8 cellular contexts compared by ENCODE assay signal in genomic region chr1:157691285-157691920, GRCh38. TPM values are rescaled to one million over a fixed set of nuclear protein-coding genes. Genes with fewer than 3 reads are reported as not detected.
DNase-seq lines count a peak whose midpoint lies in the region; ATAC-seq and TF ChIP-seq lines count a peak whose summit lies in the region.

No MANE protein-coding gene starts in this region.

- no peaks in the 10 kb centered on the region for H3F3A ChIP-seq in GM23338 (replicated peaks; ENCODE audit: low read depth)

- ATAC-seq in GM23338 (peak; percentile 93), GM21825 (IDR thresholded peaks at IDR 0.05; ENCODE audit: unreplicated experiment) (no peak)
- ATAC-seq in stimulated activated effector memory CD8-positive, alpha-beta T cell treated with anti-CD3 and anti-CD28 coated beads, Interleukin-12 subunit alpha, Interleukin-12 subunit beta, amount 100 ng/mL, for 72 hours: no peak
- ATAC-seq in effector memory CD8-positive, alpha-beta T cell (replicated peaks): no peak

- no peak for DNase-seq in BE2C
- DNase-seq in GM23338 (ENCODE audit: low spot score): peak; percentile 77
- no peak for DNase-seq in Peyer's patch
- DNase-seq in fibroblast of villous mesenchyme (ENCODE audit: low read depth): peak; percentile 11
- DNase-seq in stimulated activated effector memory CD8-positive, alpha-beta T cell treated with anti-CD3 and anti-CD28 coated beads, Interleukin-12 subunit alpha, Interleukin-12 subunit beta, amount 100 ng/mL, for 72 hours (ENCODE audit: low spot score in 2 of 2): no peak
- DNase-seq in activated naive CD4-positive, alpha-beta T cell treated with anti-CD3 and anti-CD28 coated beads, Interleukin-2, amount 50 U/mL, for 16 hours: no peak
- DNase-seq in effector memory CD8-positive, alpha-beta T cell: no peak

- no peak for TF ChIP-seq POLR2A in Peyer's patch (IDR thresholded peaks at IDR 0.05)

- H4K20me1 ChIP-seq in GM23338 (replicated peaks; ENCODE audit: insufficient read depth): no peaks in the 10 kb centered on the region

- H3K4me3 ChIP-seq in BE2C (ENCODE audit: low read depth, low read length) (no peak overlapping the region), GM23338 (no peak overlapping the region), Peyer's patch (no peak overlapping the region), fibroblast of villous mesenchyme (ENCODE audit: low read depth, low read length) (no peak overlapping the region)

- no peaks in the 10 kb centered on the region for H3K79me2 ChIP-seq in GM23338 (replicated peaks; ENCODE audit: insufficient read depth)

- H3K27ac ChIP-seq in GM23338 (ENCODE audit: low read depth) (no peak overlapping the region), Peyer's patch (no peak overlapping the region)

- H3K4me2 ChIP-seq in GM23338: no peak overlapping the region

- H2AFZ ChIP-seq in GM23338: peak overlapping the region; percentile 26; the same call in 1 of the 2 replicates

- no peaks in the 10 kb centered on the region for H3K9me3 ChIP-seq in BE2C
- no peaks in the 10 kb centered on the region for H3K9me3 ChIP-seq in Peyer's patch

- no peaks in the 10 kb centered on the region; the same call in 2 of the 3 replicates for H3K9me3 Mint-ChIP-seq in GM23338
- no peaks in the 10 kb centered on the region for H3K9me3 Mint-ChIP-seq in stimulated activated effector memory CD8-positive, alpha-beta T cell treated with anti-CD3 and anti-CD28 coated beads, Interleukin-12 subunit alpha, Interleukin-12 subunit beta, amount 100 ng/mL, for 72 hours
- no peaks in the 10 kb centered on the region for H3K9me3 Mint-ChIP-seq in effector memory CD8-positive, alpha-beta T cell

- H3K27me3 ChIP-seq in BE2C (no peaks in the 10 kb centered on the region), GM23338 (ENCODE audit: insufficient read depth) (no peaks in the 10 kb centered on the region), Peyer's patch (no peaks in the 10 kb centered on the region)

- H3K36me3 Mint-ChIP-seq in GM23338 (ENCODE audit: low read depth): no peaks in the 10 kb centered on the region
- H3K36me3 Mint-ChIP-seq in stimulated activated effector memory CD8-positive, alpha-beta T cell treated with anti-CD3 and anti-CD28 coated beads, Interleukin-12 subunit alpha, Interleukin-12 subunit beta, amount 100 ng/mL, for 72 hours: peaks cover 80% of the 10 kb centered on the region
- peaks cover 24% of the 10 kb centered on the region for H3K36me3 Mint-ChIP-seq in effector memory CD8-positive, alpha-beta T cell (ENCODE audit: insufficient read depth)

- no peak overlapping the region for H3K4me3 Mint-ChIP-seq in GM23338
- no peak overlapping the region for H3K4me3 Mint-ChIP-seq in stimulated activated effector memory CD8-positive, alpha-beta T cell treated with anti-CD3 and anti-CD28 coated beads, Interleukin-12 subunit alpha, Interleukin-12 subunit beta, amount 100 ng/mL, for 72 hours
- peak overlapping the region in 1 of 2 donors; percentile 31 for H3K4me3 Mint-ChIP-seq in effector memory CD8-positive, alpha-beta T cell

- no peaks in the 10 kb centered on the region for H3K4me1 Mint-ChIP-seq in GM23338
- peaks cover 20% of the 10 kb centered on the region for H3K4me1 Mint-ChIP-seq in stimulated activated effector memory CD8-positive, alpha-beta T cell treated with anti-CD3 and anti-CD28 coated beads, Interleukin-12 subunit alpha, Interleukin-12 subunit beta, amount 100 ng/mL, for 72 hours
- H3K4me1 Mint-ChIP-seq in effector memory CD8-positive, alpha-beta T cell (ENCODE audit: low read depth in 2 of 2): peaks cover 30 to 74% of the 10 kb centered on the region in 2 donors

- H3K9me2 ChIP-seq in GM23338 (ENCODE audit: insufficient read depth): no peaks in the 10 kb centered on the region; the same call in 1 of the 2 replicates

- peak; percentile 54 for TF ChIP-seq CTCF in BE2C (IDR thresholded peaks at IDR 0.05; ENCODE audit: low read depth, low read length)
- TF ChIP-seq CTCF in GM23338 (conservative IDR thresholded peaks at IDR 0.05; ENCODE audit: low read depth in 2 of 2): peak; percentile 64 to 71
- peak; percentile 41 to 56 (median 52) for TF ChIP-seq CTCF in Peyer's patch (IDR thresholded peaks at IDR 0.05)
- peak; percentile 47 for TF ChIP-seq CTCF in fibroblast of villous mesenchyme (IDR thresholded peaks at IDR 0.05; ENCODE audit: insufficient read depth, low read depth, low read length)

- H3K27me3 Mint-ChIP-seq in GM23338 (ENCODE audit: insufficient read depth, low read depth, poor library complexity): peaks cover 1% of the 10 kb centered on the region
- no peaks in the 10 kb centered on the region for H3K27me3 Mint-ChIP-seq in effector memory CD8-positive, alpha-beta T cell

- H3K4me1 ChIP-seq in BE2C (no peaks in the 10 kb centered on the region), GM23338 (ENCODE audit: insufficient read depth) (no peaks in the 10 kb centered on the region), Peyer's patch (no peaks in the 10 kb centered on the region)

- no peak overlapping the region for H3K27ac Mint-ChIP-seq in GM23338
- H3K27ac Mint-ChIP-seq in stimulated activated effector memory CD8-positive, alpha-beta T cell treated with anti-CD3 and anti-CD28 coated beads, Interleukin-12 subunit alpha, Interleukin-12 subunit beta, amount 100 ng/mL, for 72 hours: peak overlapping the region; percentile 43
- H3K27ac Mint-ChIP-seq in effector memory CD8-positive, alpha-beta T cell: peak overlapping the region in 1 of 2 donors; percentile 58

- H3K36me3 ChIP-seq in BE2C: no peaks in the 10 kb centered on the region
- H3K36me3 ChIP-seq in GM23338 (ENCODE audit: insufficient read depth): no peaks in the 10 kb centered on the region
- H3K36me3 ChIP-seq in Peyer's patch: no peaks in the 10 kb centered on the region

TF ChIP-seq in GM23338, 12 proteins besides CTCF, POLR2A, EP300 and RAD21 (continues in another document):
- TF ChIP-seq ETS1 (IDR thresholded peaks at IDR 0.05): no peak
- TF ChIP-seq REST (IDR thresholded peaks at IDR 0.05; ENCODE audit: unreplicated experiment): no peak
- no peak for TF ChIP-seq JUNB (IDR thresholded peaks at IDR 0.05; ENCODE audit: unreplicated experiment)
- TF ChIP-seq NANOG (IDR thresholded peaks at IDR 0.05; ENCODE audit: borderline replicate concordance): no peak
- no peak for TF ChIP-seq ZNF331 (CRISPR knock-in tag; IDR thresholded peaks at IDR 0.05; ENCODE audit: low read depth)
- no peak for TF ChIP-seq EZH2 (IDR thresholded peaks at IDR 0.05; ENCODE audit: low read depth, unreplicated experiment)
- TF ChIP-seq STAT1 (IDR thresholded peaks at IDR 0.05; ENCODE audit: unreplicated experiment): no peak
- no peak for TF ChIP-seq CREB1 (CRISPR knock-in tag; IDR thresholded peaks at IDR 0.05; ENCODE audit: low read depth)
- no peak for TF ChIP-seq ZNF114 (CRISPR knock-in tag; IDR thresholded peaks at IDR 0.05)
- no peak for TF ChIP-seq POLR2AphosphoS5 (IDR thresholded peaks at IDR 0.05; ENCODE audit: low read depth)
- no peak for TF ChIP-seq EZH2phosphoT487 (IDR thresholded peaks at IDR 0.05; ENCODE audit: unreplicated experiment)

RNA-seq across cellular contexts. Expression of gene FCRL3, which starts 9.2 kb away (rescaled TPM):
- polyA plus RNA-seq in BE2C (2012; ENCODE audit: insufficient read depth, insufficient read length, low read depth): not detected
- not detected in 2 replicates for total RNA-seq in GM23338 (2014; rRNA removed; shearing (Covaris generic))
- not detected in 2 replicates for polyA plus RNA-seq in GM23338 (2016; fragmentation: Nextera tagmentation; extraction: Ambion mirVana)
- total RNA-seq in Peyer's patch (10 to 100 TPM in 1 of 4 donors, 1 to 10 TPM in 2, not detected in 1; 1.7 to 37.1 (median 2.0) TPM), fibroblast of villous mesenchyme (not detected in 2 replicates)

Comparison
In these comparisons a context has a peak if more than half of its experiments do, and no peak if none do; other contexts are left out.
1. DNase-seq: peak in GM23338 (single experiment) and fibroblast of villous mesenchyme (single experiment); none in BE2C (single experiment), Peyer's patch (0 of 3), stimulated activated effector memory CD8-positive, alpha-beta T cell treated with anti-CD3 and anti-CD28 coated beads, Interleukin-12 subunit alpha, Interleukin-12 subunit beta, amount 100 ng/mL, for 72 hours (0 of 2), activated naive CD4-positive, alpha-beta T cell treated with anti-CD3 and anti-CD28 coated beads, Interleukin-2, amount 50 U/mL, for 16 hours (single experiment) and effector memory CD8-positive, alpha-beta T cell (0 of 3).
2. Peak in every context shown above with its lines, with median percentiles within 50 percentile points of each other: CTCF ChIP-seq.